In the genomic region with DNA sequence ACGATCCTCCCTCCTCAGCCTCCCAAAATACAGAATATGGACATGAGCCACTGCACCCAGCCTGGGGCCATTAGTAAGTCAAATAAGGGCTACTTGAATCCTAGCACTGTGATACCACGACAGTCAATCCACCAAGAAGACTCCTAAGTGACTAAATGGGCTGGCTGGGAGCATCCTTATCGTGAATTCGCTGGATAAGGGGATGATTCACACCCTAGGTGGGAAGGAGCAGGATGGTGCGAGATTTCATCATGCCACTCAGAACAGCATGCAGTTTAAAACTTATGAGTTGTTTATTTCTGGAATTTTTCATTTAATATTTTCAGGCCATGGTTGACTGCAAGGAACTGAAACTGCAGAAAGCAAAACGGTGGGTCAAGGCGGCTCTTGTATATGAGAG, we compare ENCODE assay signal across 1 cellular context.
TF ChIP-seq lines count a peak whose summit lies in the region.

No MANE protein-coding gene starts in this region.

TF ChIP-seq in K562, 482 proteins besides CTCF, POLR2A, EP300 and RAD21 (continues in another document):
- TF ChIP-seq, protein P1, sequence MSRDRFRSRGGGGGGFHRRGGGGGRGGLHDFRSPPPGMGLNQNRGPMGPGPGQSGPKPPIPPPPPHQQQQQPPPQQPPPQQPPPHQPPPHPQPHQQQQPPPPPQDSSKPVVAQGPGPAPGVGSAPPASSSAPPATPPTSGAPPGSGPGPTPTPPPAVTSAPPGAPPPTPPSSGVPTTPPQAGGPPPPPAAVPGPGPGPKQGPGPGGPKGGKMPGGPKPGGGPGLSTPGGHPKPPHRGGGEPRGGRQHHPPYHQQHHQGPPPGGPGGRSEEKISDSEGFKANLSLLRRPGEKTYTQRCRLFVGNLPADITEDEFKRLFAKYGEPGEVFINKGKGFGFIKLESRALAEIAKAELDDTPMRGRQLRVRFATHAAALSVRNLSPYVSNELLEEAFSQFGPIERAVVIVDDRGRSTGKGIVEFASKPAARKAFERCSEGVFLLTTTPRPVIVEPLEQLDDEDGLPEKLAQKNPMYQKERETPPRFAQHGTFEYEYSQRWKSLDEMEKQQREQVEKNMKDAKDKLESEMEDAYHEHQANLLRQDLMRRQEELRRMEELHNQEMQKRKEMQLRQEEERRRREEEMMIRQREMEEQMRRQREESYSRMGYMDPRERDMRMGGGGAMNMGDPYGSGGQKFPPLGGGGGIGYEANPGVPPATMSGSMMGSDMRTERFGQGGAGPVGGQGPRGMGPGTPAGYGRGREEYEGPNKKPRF (IDR thresholded peaks at IDR 0.05; ENCODE audit: low read depth, low read length), result no peak
- TF ChIP-seq ZNF766 (CRISPR knock-in tag; conservative IDR thresholded peaks at IDR 0.05) (no peak), FOSL1 (tag; conservative IDR thresholded peaks at IDR 0.05) (peak; percentile 85), TCFL5 (CRISPR knock-in tag; conservative IDR thresholded peaks at IDR 0.05) (no peak), WHSC1 (IDR thresholded peaks at IDR 0.05; ENCODE audit: low read length) (no peak), NFE2L1 (tag; IDR thresholded peaks at IDR 0.05; ENCODE audit: borderline replicate concordance, low read depth) (no peak), SRSF1 (IDR thresholded peaks at IDR 0.05; ENCODE audit: low read depth, low read length) (no peak), ILF3 (IDR thresholded peaks at IDR 0.05; ENCODE audit: borderline replicate concordance) (no peak), JUN (IDR thresholded peaks at IDR 0.05; ENCODE audit: borderline replicate concordance, low read depth, low read length) (peak; percentile 81), JUN (CRISPR knock-in tag; IDR thresholded peaks at IDR 0.05; ENCODE audit: borderline replicate concordance) (no peak), HLTF (IDR thresholded peaks at IDR 0.05) (no peak), L3MBTL2 (IDR thresholded peaks at IDR 0.05) (peak; percentile 46; the same call in 1 of the 2 replicates), SP2 (IDR thresholded peaks at IDR 0.05; ENCODE audit: extremely low read depth, low read depth, low read length, poor library complexity, severe bottlenecking) (no peak), ADNP (tag; IDR thresholded peaks at IDR 0.05) (no peak), SMARCA4 (IDR thresholded peaks at IDR 0.05) (peak; percentile 45; the same call in 1 of the 2 replicates), FOXA1 (IDR thresholded peaks at IDR 0.05; ENCODE audit: borderline replicate concordance) (no peak), HEY1 (CRISPR knock-in tag; IDR thresholded peaks at IDR 0.05; ENCODE audit: borderline replicate concordance) (no peak), CTBP1 (IDR thresholded peaks at IDR 0.05; ENCODE audit: borderline replicate concordance) (peak; percentile 65), MAFF (IDR thresholded peaks at IDR 0.05; ENCODE audit: low read length) (no peak), JUND (IDR thresholded peaks at IDR 0.05; ENCODE audit: borderline replicate concordance, low read depth, low read length) (peak; percentile 72; the same call in 1 of the 2 replicates), JUND (tag; IDR thresholded peaks at IDR 0.05; ENCODE audit: borderline replicate concordance, low read depth, low read length) (peak; percentile 42; the same call in 1 of the 3 replicates)
- TF ChIP-seq, protein P2, sequence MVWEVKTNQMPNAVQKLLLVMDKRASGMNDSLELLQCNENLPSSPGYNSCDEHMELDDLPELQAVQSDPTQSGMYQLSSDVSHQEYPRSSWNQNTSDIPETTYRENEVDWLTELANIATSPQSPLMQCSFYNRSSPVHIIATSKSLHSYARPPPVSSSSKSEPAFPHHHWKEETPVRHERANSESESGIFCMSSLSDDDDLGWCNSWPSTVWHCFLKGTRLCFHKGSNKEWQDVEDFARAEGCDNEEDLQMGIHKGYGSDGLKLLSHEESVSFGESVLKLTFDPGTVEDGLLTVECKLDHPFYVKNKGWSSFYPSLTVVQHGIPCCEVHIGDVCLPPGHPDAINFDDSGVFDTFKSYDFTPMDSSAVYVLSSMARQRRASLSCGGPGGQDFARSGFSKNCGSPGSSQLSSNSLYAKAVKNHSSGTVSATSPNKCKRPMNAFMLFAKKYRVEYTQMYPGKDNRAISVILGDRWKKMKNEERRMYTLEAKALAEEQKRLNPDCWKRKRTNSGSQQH (CRISPR knock-in tag; IDR thresholded peaks at IDR 0.05), result no peak
- TF ChIP-seq, protein P3, sequence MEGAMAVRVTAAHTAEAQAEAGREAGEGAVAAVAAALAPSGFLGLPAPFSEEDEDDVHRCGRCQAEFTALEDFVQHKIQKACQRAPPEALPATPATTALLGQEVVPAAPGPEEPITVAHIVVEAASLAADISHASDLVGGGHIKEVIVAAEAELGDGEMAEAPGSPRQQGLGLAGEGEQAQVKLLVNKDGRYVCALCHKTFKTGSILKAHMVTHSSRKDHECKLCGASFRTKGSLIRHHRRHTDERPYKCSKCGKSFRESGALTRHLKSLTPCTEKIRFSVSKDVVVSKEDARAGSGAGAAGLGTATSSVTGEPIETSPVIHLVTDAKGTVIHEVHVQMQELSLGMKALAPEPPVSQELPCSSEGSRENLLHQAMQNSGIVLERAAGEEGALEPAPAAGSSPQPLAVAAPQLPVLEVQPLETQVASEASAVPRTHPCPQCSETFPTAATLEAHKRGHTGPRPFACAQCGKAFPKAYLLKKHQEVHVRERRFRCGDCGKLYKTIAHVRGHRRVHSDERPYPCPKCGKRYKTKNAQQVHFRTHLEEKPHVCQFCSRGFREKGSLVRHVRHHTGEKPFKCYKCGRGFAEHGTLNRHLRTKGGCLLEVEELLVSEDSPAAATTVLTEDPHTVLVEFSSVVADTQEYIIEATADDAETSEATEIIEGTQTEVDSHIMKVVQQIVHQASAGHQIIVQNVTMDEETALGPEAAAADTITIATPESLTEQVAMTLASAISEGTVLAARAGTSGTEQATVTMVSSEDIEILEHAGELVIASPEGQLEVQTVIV (CRISPR knock-in tag; IDR thresholded peaks at IDR 0.05; ENCODE audit: borderline replicate concordance), result no peak
- TF ChIP-seq, protein P4, sequence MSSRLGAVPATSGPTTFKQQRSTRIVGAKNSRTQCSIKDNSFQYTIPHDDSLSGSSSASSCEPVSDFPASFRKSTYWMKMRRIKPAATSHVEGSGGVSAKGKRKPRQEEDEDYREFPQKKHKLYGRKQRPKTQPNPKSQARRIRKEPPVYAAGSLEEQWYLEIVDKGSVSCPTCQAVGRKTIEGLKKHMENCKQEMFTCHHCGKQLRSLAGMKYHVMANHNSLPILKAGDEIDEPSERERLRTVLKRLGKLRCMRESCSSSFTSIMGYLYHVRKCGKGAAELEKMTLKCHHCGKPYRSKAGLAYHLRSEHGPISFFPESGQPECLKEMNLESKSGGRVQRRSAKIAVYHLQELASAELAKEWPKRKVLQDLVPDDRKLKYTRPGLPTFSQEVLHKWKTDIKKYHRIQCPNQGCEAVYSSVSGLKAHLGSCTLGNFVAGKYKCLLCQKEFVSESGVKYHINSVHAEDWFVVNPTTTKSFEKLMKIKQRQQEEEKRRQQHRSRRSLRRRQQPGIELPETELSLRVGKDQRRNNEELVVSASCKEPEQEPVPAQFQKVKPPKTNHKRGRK (tag; IDR thresholded peaks at IDR 0.05), result no peak
- TF ChIP-seq, protein P5, sequence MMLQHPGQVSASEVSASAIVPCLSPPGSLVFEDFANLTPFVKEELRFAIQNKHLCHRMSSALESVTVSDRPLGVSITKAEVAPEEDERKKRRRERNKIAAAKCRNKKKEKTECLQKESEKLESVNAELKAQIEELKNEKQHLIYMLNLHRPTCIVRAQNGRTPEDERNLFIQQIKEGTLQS (IDR thresholded peaks at IDR 0.05), result peak; percentile 79
- TF ChIP-seq, protein P5 (CRISPR knock-in tag; conservative IDR thresholded peaks at IDR 0.05), result no peak
- TF ChIP-seq, protein P6, sequence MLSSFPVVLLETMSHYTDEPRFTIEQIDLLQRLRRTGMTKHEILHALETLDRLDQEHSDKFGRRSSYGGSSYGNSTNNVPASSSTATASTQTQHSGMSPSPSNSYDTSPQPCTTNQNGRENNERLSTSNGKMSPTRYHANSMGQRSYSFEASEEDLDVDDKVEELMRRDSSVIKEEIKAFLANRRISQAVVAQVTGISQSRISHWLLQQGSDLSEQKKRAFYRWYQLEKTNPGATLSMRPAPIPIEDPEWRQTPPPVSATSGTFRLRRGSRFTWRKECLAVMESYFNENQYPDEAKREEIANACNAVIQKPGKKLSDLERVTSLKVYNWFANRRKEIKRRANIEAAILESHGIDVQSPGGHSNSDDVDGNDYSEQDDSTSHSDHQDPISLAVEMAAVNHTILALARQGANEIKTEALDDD (IDR thresholded peaks at IDR 0.05), result no peak
- TF ChIP-seq, protein P7, sequence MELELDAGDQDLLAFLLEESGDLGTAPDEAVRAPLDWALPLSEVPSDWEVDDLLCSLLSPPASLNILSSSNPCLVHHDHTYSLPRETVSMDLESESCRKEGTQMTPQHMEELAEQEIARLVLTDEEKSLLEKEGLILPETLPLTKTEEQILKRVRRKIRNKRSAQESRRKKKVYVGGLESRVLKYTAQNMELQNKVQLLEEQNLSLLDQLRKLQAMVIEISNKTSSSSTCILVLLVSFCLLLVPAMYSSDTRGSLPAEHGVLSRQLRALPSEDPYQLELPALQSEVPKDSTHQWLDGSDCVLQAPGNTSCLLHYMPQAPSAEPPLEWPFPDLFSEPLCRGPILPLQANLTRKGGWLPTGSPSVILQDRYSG (tag; conservative IDR thresholded peaks at IDR 0.05; ENCODE audit: low read depth), result no peak
- TF ChIP-seq, protein P8, sequence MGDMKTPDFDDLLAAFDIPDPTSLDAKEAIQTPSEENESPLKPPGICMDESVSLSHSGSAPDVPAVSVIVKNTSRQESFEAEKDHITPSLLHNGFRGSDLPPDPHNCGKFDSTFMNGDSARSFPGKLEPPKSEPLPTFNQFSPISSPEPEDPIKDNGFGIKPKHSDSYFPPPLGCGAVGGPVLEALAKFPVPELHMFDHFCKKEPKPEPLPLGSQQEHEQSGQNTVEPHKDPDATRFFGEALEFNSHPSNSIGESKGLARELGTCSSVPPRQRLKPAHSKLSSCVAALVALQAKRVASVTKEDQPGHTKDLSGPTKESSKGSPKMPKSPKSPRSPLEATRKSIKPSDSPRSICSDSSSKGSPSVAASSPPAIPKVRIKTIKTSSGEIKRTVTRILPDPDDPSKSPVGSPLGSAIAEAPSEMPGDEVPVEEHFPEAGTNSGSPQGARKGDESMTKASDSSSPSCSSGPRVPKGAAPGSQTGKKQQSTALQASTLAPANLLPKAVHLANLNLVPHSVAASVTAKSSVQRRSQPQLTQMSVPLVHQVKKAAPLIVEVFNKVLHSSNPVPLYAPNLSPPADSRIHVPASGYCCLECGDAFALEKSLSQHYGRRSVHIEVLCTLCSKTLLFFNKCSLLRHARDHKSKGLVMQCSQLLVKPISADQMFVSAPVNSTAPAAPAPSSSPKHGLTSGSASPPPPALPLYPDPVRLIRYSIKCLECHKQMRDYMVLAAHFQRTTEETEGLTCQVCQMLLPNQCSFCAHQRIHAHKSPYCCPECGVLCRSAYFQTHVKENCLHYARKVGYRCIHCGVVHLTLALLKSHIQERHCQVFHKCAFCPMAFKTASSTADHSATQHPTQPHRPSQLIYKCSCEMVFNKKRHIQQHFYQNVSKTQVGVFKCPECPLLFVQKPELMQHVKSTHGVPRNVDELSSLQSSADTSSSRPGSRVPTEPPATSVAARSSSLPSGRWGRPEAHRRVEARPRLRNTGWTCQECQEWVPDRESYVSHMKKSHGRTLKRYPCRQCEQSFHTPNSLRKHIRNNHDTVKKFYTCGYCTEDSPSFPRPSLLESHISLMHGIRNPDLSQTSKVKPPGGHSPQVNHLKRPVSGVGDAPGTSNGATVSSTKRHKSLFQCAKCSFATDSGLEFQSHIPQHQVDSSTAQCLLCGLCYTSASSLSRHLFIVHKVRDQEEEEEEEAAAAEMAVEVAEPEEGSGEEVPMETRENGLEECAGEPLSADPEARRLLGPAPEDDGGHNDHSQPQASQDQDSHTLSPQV (IDR thresholded peaks at IDR 0.05), result 0 out of 2 replicates have a peak, but pooled peaks have one; percentile 28
- TF ChIP-seq, protein P9, sequence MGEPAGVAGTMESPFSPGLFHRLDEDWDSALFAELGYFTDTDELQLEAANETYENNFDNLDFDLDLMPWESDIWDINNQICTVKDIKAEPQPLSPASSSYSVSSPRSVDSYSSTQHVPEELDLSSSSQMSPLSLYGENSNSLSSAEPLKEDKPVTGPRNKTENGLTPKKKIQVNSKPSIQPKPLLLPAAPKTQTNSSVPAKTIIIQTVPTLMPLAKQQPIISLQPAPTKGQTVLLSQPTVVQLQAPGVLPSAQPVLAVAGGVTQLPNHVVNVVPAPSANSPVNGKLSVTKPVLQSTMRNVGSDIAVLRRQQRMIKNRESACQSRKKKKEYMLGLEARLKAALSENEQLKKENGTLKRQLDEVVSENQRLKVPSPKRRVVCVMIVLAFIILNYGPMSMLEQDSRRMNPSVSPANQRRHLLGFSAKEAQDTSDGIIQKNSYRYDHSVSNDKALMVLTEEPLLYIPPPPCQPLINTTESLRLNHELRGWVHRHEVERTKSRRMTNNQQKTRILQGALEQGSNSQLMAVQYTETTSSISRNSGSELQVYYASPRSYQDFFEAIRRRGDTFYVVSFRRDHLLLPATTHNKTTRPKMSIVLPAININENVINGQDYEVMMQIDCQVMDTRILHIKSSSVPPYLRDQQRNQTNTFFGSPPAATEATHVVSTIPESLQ (CRISPR knock-in tag; IDR thresholded peaks at IDR 0.05), result no peak
